In the genomic region with DNA sequence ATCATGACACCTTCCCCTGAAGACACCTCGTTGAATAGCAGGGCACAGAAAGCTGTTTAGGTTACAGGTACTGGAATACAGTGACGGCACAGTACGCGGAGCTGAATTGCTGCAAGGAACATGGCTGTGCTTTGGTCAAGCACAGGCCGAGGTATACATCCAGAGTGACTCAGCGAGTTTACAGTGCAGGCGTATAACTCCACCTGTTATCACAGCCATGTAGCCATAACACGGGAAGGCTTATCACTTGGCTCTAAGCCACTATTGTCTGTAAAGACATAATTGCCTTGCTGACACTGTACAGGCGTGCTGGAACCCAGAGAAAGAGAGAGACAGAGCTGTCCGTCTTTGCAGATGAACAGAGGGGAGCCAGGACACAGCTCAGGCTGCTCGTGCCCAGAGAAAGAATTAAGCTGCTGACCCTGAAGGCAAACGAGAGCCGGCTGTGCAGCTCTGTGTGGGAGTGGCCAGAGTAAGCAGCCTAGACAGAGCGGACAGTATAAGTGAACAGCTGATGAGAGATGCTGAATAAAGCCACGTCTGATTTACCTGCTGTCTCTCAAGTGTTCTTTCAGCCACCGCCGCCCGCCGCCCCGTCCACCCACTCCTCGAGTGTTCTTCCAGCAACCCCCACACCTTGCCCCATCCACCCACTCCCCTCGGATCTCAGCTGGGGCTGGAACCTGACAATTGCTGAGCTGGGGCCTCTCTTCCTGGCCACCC, we compare ENCODE assay signal across 1 cellular context.
TF ChIP-seq lines count a peak whose summit lies in the region.

No MANE protein-coding gene starts in this region.

TF ChIP-seq in K562, 482 proteins besides CTCF, POLR2A, EP300 and RAD21 (continued from another document and continues in another):
- TF ChIP-seq, protein P1, sequence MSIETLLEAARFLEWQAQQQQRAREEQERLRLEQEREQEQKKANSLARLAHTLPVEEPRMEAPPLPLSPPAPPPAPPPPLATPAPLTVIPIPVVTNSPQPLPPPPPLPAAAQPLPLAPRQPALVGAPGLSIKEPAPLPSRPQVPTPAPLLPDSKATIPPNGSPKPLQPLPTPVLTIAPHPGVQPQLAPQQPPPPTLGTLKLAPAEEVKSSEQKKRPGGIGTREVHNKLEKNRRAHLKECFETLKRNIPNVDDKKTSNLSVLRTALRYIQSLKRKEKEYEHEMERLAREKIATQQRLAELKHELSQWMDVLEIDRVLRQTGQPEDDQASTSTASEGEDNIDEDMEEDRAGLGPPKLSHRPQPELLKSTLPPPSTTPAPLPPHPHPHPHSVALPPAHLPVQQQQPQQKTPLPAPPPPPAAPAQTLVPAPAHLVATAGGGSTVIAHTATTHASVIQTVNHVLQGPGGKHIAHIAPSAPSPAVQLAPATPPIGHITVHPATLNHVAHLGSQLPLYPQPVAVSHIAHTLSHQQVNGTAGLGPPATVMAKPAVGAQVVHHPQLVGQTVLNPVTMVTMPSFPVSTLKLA (conservative IDR thresholded peaks at IDR 0.05), result no peak
- no peak for TF ChIP-seq XRCC5 (IDR thresholded peaks at IDR 0.05; ENCODE audit: low read depth, low read length)
- no peak for TF ChIP-seq CBX5 (IDR thresholded peaks at IDR 0.05; ENCODE audit: borderline replicate concordance, low read depth)
- no peak for TF ChIP-seq CCAR2 (IDR thresholded peaks at IDR 0.05; ENCODE audit: low read depth, low read length)
- TF ChIP-seq ZNF23 (CRISPR knock-in tag; IDR thresholded peaks at IDR 0.05), result no peak
- TF ChIP-seq STAT5B (CRISPR knock-in tag; IDR thresholded peaks at IDR 0.05), result no peak
- TF ChIP-seq, protein P2, sequence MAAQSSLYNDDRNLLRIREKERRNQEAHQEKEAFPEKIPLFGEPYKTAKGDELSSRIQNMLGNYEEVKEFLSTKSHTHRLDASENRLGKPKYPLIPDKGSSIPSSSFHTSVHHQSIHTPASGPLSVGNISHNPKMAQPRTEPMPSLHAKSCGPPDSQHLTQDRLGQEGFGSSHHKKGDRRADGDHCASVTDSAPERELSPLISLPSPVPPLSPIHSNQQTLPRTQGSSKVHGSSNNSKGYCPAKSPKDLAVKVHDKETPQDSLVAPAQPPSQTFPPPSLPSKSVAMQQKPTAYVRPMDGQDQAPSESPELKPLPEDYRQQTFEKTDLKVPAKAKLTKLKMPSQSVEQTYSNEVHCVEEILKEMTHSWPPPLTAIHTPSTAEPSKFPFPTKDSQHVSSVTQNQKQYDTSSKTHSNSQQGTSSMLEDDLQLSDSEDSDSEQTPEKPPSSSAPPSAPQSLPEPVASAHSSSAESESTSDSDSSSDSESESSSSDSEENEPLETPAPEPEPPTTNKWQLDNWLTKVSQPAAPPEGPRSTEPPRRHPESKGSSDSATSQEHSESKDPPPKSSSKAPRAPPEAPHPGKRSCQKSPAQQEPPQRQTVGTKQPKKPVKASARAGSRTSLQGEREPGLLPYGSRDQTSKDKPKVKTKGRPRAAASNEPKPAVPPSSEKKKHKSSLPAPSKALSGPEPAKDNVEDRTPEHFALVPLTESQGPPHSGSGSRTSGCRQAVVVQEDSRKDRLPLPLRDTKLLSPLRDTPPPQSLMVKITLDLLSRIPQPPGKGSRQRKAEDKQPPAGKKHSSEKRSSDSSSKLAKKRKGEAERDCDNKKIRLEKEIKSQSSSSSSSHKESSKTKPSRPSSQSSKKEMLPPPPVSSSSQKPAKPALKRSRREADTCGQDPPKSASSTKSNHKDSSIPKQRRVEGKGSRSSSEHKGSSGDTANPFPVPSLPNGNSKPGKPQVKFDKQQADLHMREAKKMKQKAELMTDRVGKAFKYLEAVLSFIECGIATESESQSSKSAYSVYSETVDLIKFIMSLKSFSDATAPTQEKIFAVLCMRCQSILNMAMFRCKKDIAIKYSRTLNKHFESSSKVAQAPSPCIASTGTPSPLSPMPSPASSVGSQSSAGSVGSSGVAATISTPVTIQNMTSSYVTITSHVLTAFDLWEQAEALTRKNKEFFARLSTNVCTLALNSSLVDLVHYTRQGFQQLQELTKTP (IDR thresholded peaks at IDR 0.05; ENCODE audit: low read depth in 1 of 2, partially characterized antibody in 2 of 2), result no peak
- peak; percentile 67; the same call in 1 of the 2 replicates for TF ChIP-seq DDX20 (tag; IDR thresholded peaks at IDR 0.05; ENCODE audit: low read depth)
- TF ChIP-seq ZNF41 (CRISPR knock-in tag; conservative IDR thresholded peaks at IDR 0.05), result 0 out of 2 replicates have a peak, but pooled peaks have one; percentile 56
- TF ChIP-seq GTF2A2 (tag; IDR thresholded peaks at IDR 0.05), result 0 out of 2 replicates have a peak, but pooled peaks have one; percentile 39
- TF ChIP-seq CC2D1A (IDR thresholded peaks at IDR 0.05), result no peak
- TF ChIP-seq ZNF24 (IDR thresholded peaks at IDR 0.05), result no peak
- no peak for TF ChIP-seq ASH1L (IDR thresholded peaks at IDR 0.05; ENCODE audit: borderline replicate concordance, low read depth, partially characterized antibody)
- TF ChIP-seq CHD1 (IDR thresholded peaks at IDR 0.05; ENCODE audit: low read length), result no peak
- peak; percentile 60; the same call in 1 of the 2 replicates for TF ChIP-seq TEAD2 (tag; IDR thresholded peaks at IDR 0.05)
- TF ChIP-seq BMI1 (IDR thresholded peaks at IDR 0.05; ENCODE audit: low read length), result no peak
- no peak for TF ChIP-seq YY1 (IDR thresholded peaks at IDR 0.05; ENCODE audit: borderline replicate concordance in 1 of 3, control insufficient read depth in 1 of 3, extremely low read depth in 1 of 3, insufficient read depth in 3 of 3, insufficient read length in 1 of 3, insufficient replicate concordance in 2 of 3, low read depth in 1 of 3, low read length in 2 of 3)
- TF ChIP-seq GTF2F1 (IDR thresholded peaks at IDR 0.05; ENCODE audit: low read depth, low read length), result no peak
- no peak for TF ChIP-seq ZNF398 (CRISPR knock-in tag; IDR thresholded peaks at IDR 0.05)
- TF ChIP-seq TFAP4 (CRISPR knock-in tag; IDR thresholded peaks at IDR 0.05; ENCODE audit: borderline replicate concordance), result peak; percentile 37; the same call in 1 of the 2 replicates
- peak; percentile 69; the same call in 1 of the 2 replicates for TF ChIP-seq ZNF449 (CRISPR knock-in tag; IDR thresholded peaks at IDR 0.05)
- no peak for TF ChIP-seq ZNF436 (CRISPR knock-in tag; IDR thresholded peaks at IDR 0.05)
- no peak for TF ChIP-seq YBX1 (IDR thresholded peaks at IDR 0.05)
- no peak for TF ChIP-seq GABPB1 (CRISPR knock-in tag; IDR thresholded peaks at IDR 0.05)
- no peak for TF ChIP-seq DLX4 (CRISPR knock-in tag; IDR thresholded peaks at IDR 0.05)
- TF ChIP-seq ZNF75A (CRISPR knock-in tag; IDR thresholded peaks at IDR 0.05), result no peak
- no peak for TF ChIP-seq ESRRA (IDR thresholded peaks at IDR 0.05; ENCODE audit: borderline replicate concordance, low read depth)
- no peak for TF ChIP-seq SRSF3 (IDR thresholded peaks at IDR 0.05; ENCODE audit: insufficient read depth, low read length)
- 0 out of 2 replicates have a peak, but pooled peaks have one; percentile 16 for TF ChIP-seq SMARCA4 (IDR thresholded peaks at IDR 0.05)
- TF ChIP-seq CBX2 (IDR thresholded peaks at IDR 0.05; ENCODE audit: insufficient read depth, low read length, poor library complexity, severe bottlenecking), result no peak
- no peak for TF ChIP-seq RBM34 (IDR thresholded peaks at IDR 0.05; ENCODE audit: borderline replicate concordance, insufficient read depth, low read length)
- TF ChIP-seq, protein P3, sequence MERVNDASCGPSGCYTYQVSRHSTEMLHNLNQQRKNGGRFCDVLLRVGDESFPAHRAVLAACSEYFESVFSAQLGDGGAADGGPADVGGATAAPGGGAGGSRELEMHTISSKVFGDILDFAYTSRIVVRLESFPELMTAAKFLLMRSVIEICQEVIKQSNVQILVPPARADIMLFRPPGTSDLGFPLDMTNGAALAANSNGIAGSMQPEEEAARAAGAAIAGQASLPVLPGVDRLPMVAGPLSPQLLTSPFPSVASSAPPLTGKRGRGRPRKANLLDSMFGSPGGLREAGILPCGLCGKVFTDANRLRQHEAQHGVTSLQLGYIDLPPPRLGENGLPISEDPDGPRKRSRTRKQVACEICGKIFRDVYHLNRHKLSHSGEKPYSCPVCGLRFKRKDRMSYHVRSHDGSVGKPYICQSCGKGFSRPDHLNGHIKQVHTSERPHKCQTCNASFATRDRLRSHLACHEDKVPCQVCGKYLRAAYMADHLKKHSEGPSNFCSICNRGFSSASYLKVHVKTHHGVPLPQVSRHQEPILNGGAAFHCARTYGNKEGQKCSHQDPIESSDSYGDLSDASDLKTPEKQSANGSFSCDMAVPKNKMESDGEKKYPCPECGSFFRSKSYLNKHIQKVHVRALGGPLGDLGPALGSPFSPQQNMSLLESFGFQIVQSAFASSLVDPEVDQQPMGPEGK (CRISPR knock-in tag; IDR thresholded peaks at IDR 0.05; ENCODE audit: borderline replicate concordance), result no peak
- TF ChIP-seq TCFL5 (CRISPR knock-in tag; conservative IDR thresholded peaks at IDR 0.05), result no peak
- no peak for TF ChIP-seq SETDB1 (IDR thresholded peaks at IDR 0.05; ENCODE audit: low read length)
- TF ChIP-seq, protein P4, sequence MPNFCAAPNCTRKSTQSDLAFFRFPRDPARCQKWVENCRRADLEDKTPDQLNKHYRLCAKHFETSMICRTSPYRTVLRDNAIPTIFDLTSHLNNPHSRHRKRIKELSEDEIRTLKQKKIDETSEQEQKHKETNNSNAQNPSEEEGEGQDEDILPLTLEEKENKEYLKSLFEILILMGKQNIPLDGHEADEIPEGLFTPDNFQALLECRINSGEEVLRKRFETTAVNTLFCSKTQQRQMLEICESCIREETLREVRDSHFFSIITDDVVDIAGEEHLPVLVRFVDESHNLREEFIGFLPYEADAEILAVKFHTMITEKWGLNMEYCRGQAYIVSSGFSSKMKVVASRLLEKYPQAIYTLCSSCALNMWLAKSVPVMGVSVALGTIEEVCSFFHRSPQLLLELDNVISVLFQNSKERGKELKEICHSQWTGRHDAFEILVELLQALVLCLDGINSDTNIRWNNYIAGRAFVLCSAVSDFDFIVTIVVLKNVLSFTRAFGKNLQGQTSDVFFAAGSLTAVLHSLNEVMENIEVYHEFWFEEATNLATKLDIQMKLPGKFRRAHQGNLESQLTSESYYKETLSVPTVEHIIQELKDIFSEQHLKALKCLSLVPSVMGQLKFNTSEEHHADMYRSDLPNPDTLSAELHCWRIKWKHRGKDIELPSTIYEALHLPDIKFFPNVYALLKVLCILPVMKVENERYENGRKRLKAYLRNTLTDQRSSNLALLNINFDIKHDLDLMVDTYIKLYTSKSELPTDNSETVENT (CRISPR knock-in tag; IDR thresholded peaks at IDR 0.05), result no peak
- no peak for TF ChIP-seq FOXJ3 (CRISPR knock-in tag; IDR thresholded peaks at IDR 0.05)
- TF ChIP-seq PTTG1 (tag; IDR thresholded peaks at IDR 0.05; ENCODE audit: low read depth), result peak; percentile 87
- no peak for TF ChIP-seq HCFC1 (IDR thresholded peaks at IDR 0.05; ENCODE audit: low read depth, low read length)
- TF ChIP-seq RFX1 (IDR thresholded peaks at IDR 0.05), result no peak
- peak; percentile 54; the same call in 1 of the 2 replicates for TF ChIP-seq C11orf30 (IDR thresholded peaks at IDR 0.05; ENCODE audit: low read depth)
- TF ChIP-seq BDP1 (IDR thresholded peaks at IDR 0.05; ENCODE audit: insufficient read depth, insufficient read length), result no peak
- no peak for TF ChIP-seq THRAP3 (IDR thresholded peaks at IDR 0.05; ENCODE audit: borderline replicate concordance)
- no peak for TF ChIP-seq HDAC2 (IDR thresholded peaks at IDR 0.05)
- 0 out of 2 replicates have a peak, but pooled peaks have one; percentile 79 for TF ChIP-seq SMAD3 (CRISPR knock-in tag; conservative IDR thresholded peaks at IDR 0.05)
- no peak for TF ChIP-seq THRA (IDR thresholded peaks at IDR 0.05)
- TF ChIP-seq, protein P5, sequence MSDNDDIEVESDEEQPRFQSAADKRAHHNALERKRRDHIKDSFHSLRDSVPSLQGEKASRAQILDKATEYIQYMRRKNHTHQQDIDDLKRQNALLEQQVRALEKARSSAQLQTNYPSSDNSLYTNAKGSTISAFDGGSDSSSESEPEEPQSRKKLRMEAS (CRISPR knock-in tag; IDR thresholded peaks at IDR 0.05), result no peak
- TF ChIP-seq MED1 (CRISPR knock-in tag; IDR thresholded peaks at IDR 0.05; ENCODE audit: borderline replicate concordance), result no peak
- TF ChIP-seq PHB (CRISPR knock-in tag; IDR thresholded peaks at IDR 0.05), result no peak
